In genomic region chr18:3789525-3789924, GRCh38 we compare ENCODE assay signal across 10 cellular contexts.
"Had no signal": no experiment of that assay in that cellular context is flagged by ENCODE, and none has a peak within 500 bp of the region (broad histone marks: within the 10 kb centered on the region; RNA-seq: fewer than 3 reads in every experiment).

No MANE protein-coding gene starts in this region.

- H3K4me3 Mint-ChIP-seq: HFFc6 had no signal

- H3K9me3 ChIP-seq: HAP-1 had no signal

- H3K4me1 ChIP-seq: HAP-1 had no signal

- H3K9ac ChIP-seq: GM23248, KMS-11 had no signal

- ATAC-seq: HCT116 had no signal

- H3K4me2 ChIP-seq: KMS-11 had no signal

- FAIRE-seq: HTR-8/SVneo had no signal

- H3K27ac Mint-ChIP-seq: HFFc6 had no signal

- DNase-seq: GM23248, GOT3, H7, HFFc6, Karpas-422, KBM-7 had no signal

- H2AFZ ChIP-seq: GM23248 had no signal

- H3K27ac ChIP-seq: GM23248, KMS-11 had no signal

- H3K4me3 ChIP-seq: GM23248, HAP-1 had no signal

- H3K36me3 ChIP-seq: HAP-1 had no signal
